In the genomic region with DNA sequence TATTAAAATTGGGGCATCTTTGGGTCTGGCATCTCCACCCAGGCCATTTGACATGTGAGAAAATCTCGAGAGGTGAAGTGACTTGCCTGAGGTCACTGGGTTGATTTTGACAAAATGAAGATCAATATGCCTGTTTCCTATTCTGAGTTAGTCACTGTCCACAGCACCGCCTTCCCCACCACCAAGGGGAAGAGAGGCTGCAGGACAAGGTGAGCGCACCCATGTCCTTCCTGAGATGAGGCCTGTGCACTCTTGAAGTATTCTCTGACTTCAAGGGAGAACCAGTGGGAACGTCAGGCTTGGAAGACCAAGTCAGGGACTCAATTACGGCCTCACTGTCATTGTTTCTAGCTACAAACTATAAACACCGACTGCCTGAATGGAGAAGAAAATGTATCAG, we compare ENCODE assay signal across 15 cellular contexts. TPM values are rescaled to one million over a fixed set of nuclear protein-coding genes. Genes with fewer than 3 reads are reported as not detected.
DNase-seq lines count a peak whose midpoint lies in the region; ATAC-seq and TF ChIP-seq lines count a peak whose summit lies in the region.
"Had no signal": no experiment of that assay in that cellular context is flagged by ENCODE, and none has a peak within 500 bp of the region (broad histone marks: within the 10 kb centered on the region; RNA-seq: fewer than 3 reads in every experiment).

No MANE protein-coding gene starts in this region.

- no peak for TF ChIP-seq POLR2A in heart left ventricle (IDR thresholded peaks at IDR 0.05)
- TF ChIP-seq POLR2A in tibial nerve (IDR thresholded peaks at IDR 0.05): no peak

- H3K4me3 ChIP-seq in heart left ventricle: peak overlapping the region in 1 of 12 donors; percentile 33
- no peak overlapping the region for H3K4me3 ChIP-seq in colonic mucosa
- H3K4me3 ChIP-seq in muscle layer of duodenum (ENCODE audit: low read depth in 1 of 2, low read length in 2 of 2): no peak overlapping the region
- H3K4me3 ChIP-seq in tibial nerve: no peak overlapping the region
- no peak overlapping the region for H3K4me3 ChIP-seq in MG63
- H3K4me3 ChIP-seq: cardiac muscle cell had no signal

- H3K9me3 ChIP-seq in heart left ventricle (no peaks in the 10 kb centered on the region), colonic mucosa (no peaks in the 10 kb centered on the region), muscle layer of duodenum (ENCODE audit: control insufficient read depth in 1 of 2, low read length in 2 of 2) (no peaks in the 10 kb centered on the region), tibial nerve (no peaks in the 10 kb centered on the region), MG63 (no peaks in the 10 kb centered on the region)

- peak overlapping the region; percentile 78 to 97 (median 84) for H3K27ac ChIP-seq in heart left ventricle
- H3K27ac ChIP-seq in colonic mucosa: peak overlapping the region; percentile 57
- H3K27ac ChIP-seq in muscle layer of duodenum (ENCODE audit: low read length): peak overlapping the region; percentile 86
- H3K27ac ChIP-seq in tibial nerve: peak overlapping the region; percentile 82 to 94 (median 92)
- H3K27ac ChIP-seq: cardiac muscle cell had no signal

- H3K36me3 ChIP-seq in heart left ventricle (no peaks in the 10 kb centered on the region), colonic mucosa (no peaks in the 10 kb centered on the region), muscle layer of duodenum (ENCODE audit: control insufficient read depth in 1 of 2, insufficient read depth in 2 of 2, low read length in 2 of 2) (no peaks in the 10 kb centered on the region), tibial nerve (no peaks in the 10 kb centered on the region), MG63 (no peaks in the 10 kb centered on the region)
- H3K36me3 ChIP-seq: cardiac muscle cell had no signal

- no peak for TF ChIP-seq EP300 in tibial nerve (IDR thresholded peaks at IDR 0.05)

- no peak for TF ChIP-seq CTCF in heart left ventricle (IDR thresholded peaks at IDR 0.05)
- no peak for TF ChIP-seq CTCF in colonic mucosa (IDR thresholded peaks at IDR 0.05)
- no peak for TF ChIP-seq CTCF in tibial nerve (IDR thresholded peaks at IDR 0.05)

- H3K4me1 ChIP-seq in heart left ventricle: peaks cover 0 to 83% (median 39%) of the 10 kb centered on the region in 12 donors
- peaks cover 11% of the 10 kb centered on the region for H3K4me1 ChIP-seq in colonic mucosa
- peaks cover 20 to 22% of the 10 kb centered on the region in 2 donors for H3K4me1 ChIP-seq in muscle layer of duodenum (ENCODE audit: control insufficient read depth in 1 of 2, insufficient read depth in 2 of 2, low read length in 2 of 2)
- peaks cover 0 to 98% (median 49%) of the 10 kb centered on the region in 4 donors for H3K4me1 ChIP-seq in tibial nerve

- H3K27me3 ChIP-seq in heart left ventricle (no peaks in the 10 kb centered on the region), colonic mucosa (no peaks in the 10 kb centered on the region), muscle layer of duodenum (ENCODE audit: low read depth, low read length) (no peaks in the 10 kb centered on the region), tibial nerve (no peaks in the 10 kb centered on the region), MG63 (no peaks in the 10 kb centered on the region)
- H3K27me3 ChIP-seq: cardiac muscle cell had no signal

- intact Hi-C loops in heart left ventricle (cut with DNase I) (loop anchor here in 8 of 10 donors (2.0 to 10.0 kb wide), 9 partner anchors 51 to 408 kb away; a partner anchor contains a TSS), Right ventricle myocardium inferior (cut with DNase I) (no loop called here), colonic mucosa (cut with DNase I) (loop anchor here (2.0 kb wide), 1 partner anchor 89 kb away; no protein-coding TSS in a partner anchor)

- ATAC-seq in heart left ventricle (no peak), Right ventricle myocardium inferior (no peak)
- ATAC-seq: activated CD8-positive, alpha-beta T cell treated with anti-CD3 and anti-CD28 coated beads for 36 hours had no signal

- DNase-seq in heart left ventricle (no peak), Right ventricle myocardium inferior (ENCODE audit: missing footprints) (no peak), colonic mucosa (no peak), tibial nerve (ENCODE audit: low spot score in 2 of 2) (no peak), MG63 (no peak), retina (no peak)
- DNase-seq in activated CD4-positive, alpha-beta T cell treated with anti-CD3 and anti-CD28 coated beads for 1 hour: no peak
- DNase-seq: activated CD8-positive, alpha-beta T cell treated with anti-CD3 and anti-CD28 coated beads for 36 hours; activated gamma-delta T cell; Calu3; NCI-H1417 treated with DMSO at 0.1 percent for 48 hours; NCI-H526; T-helper 9 cell had no signal

- WGBS in heart left ventricle, 4 donors: 92 to 96% (median 94%) methylated on average over 6 of the region's 6 CpGs
- WGBS in tibial nerve, 2 donors: 85 to 88% methylated on average over 6 of the region's 6 CpGs

- H3K9ac ChIP-seq in colonic mucosa (ENCODE audit: low read depth in 2 of 2, low read length in 2 of 2): no peak overlapping the region

RNA-seq across cellular contexts. Expression of a gene that starts 49.9 kb away (rescaled TPM):
- total RNA-seq in heart left ventricle (100 to 1,000 TPM in 1 of 9 donors, 10 to 100 TPM in 8; 22.3 to 119 (median 53.4) TPM), Right ventricle myocardium inferior (48.7 TPM), colonic mucosa (100 to 1,000 TPM in 1 of 2 donors, 10 to 100 TPM in 1; 94.2 to 150 TPM), tibial nerve (100 to 1,000 TPM; 201 to 225 (median 213) TPM)
- polyA plus RNA-seq in heart left ventricle: 10 to 100 TPM; 62.3 to 92.1 TPM
- 46.4 and 76.4 TPM in 2 replicates for total RNA-seq in MG63 (2014; rRNA removed; shearing (Covaris generic); ENCODE audit: low replicate concordance)
